Comparison of ENCODE assay signal across 8 cellular contexts in genomic region chr7:108109216-108109908, GRCh38. TPM values are rescaled to one million over a fixed set of nuclear protein-coding genes. Genes with fewer than 3 reads are reported as not detected.
A peak's percentile ranks its signal among the peaks of the same experiment; 100 is the strongest.
DNase-seq lines count a peak whose midpoint lies in the region; FAIRE-seq and TF ChIP-seq lines count a peak whose summit lies in the region.

No MANE protein-coding gene starts in this region.

- TF ChIP-seq CTCF in 22Rv1 (IDR thresholded peaks at IDR 0.05), result peak; percentile 81
- TF ChIP-seq CTCF in GM06990 (IDR thresholded peaks at IDR 0.05; ENCODE audit: insufficient read depth, low read length, poor library complexity, severe bottlenecking), result peak; percentile 62
- TF ChIP-seq CTCF in HL-60 (IDR thresholded peaks at IDR 0.05; ENCODE audit: insufficient read depth, low read length), result peak; percentile 52
- peak; percentile 47 for TF ChIP-seq CTCF in kidney (IDR thresholded peaks at IDR 0.05; ENCODE audit: borderline replicate concordance, extremely low read depth, insufficient read depth)
- TF ChIP-seq CTCF in tibial artery (IDR thresholded peaks at IDR 0.05), result no peak

- intact Hi-C loops in kidney (cut with DNase I), result no loop called here
- intact Hi-C loops in tibial artery (cut with DNase I; ENCODE audit: low total_unique reads), result no loop called here

- H3K4me1 ChIP-seq in kidney (ENCODE audit: control insufficient read depth in 1 of 2, insufficient read depth in 1 of 2, low read depth in 1 of 2, low read length in 2 of 2) (peaks cover 3 to 11% of the 10 kb centered on the region in 2 donors), tibial artery (no peaks in the 10 kb centered on the region)

- H3K27me3 ChIP-seq in GM06990 (replicated peaks; ENCODE audit: control insufficient read depth, insufficient read depth, low read length), result no peaks in the 10 kb centered on the region
- H3K27me3 ChIP-seq in HL-60 (ENCODE audit: insufficient read depth, poor library complexity, severe bottlenecking), result no peaks in the 10 kb centered on the region
- H3K27me3 ChIP-seq in tibial artery, result no peaks in the 10 kb centered on the region

- DNase-seq in GM06990 (ENCODE audit: extremely low read depth, insufficient read length) (no peak), HL-60 (ENCODE audit: low read depth in 1 of 2, low spot score in 1 of 2) (peak in 1 of 2 experiments; percentile 35), SW480 (ENCODE audit: low spot score) (peak; percentile 35), kidney (no peak), tibial artery (no peak), ureter (ENCODE audit: low spot score) (no peak), GM19238 (ENCODE audit: insufficient read length, low spot score) (no peak)

- no peaks in the 10 kb centered on the region for H3K9me3 ChIP-seq in kidney (ENCODE audit: control insufficient read depth in 1 of 2, low read length in 2 of 2)
- no peaks in the 10 kb centered on the region for H3K9me3 ChIP-seq in tibial artery

- H3K36me3 ChIP-seq in GM06990 (ENCODE audit: control insufficient read depth, insufficient read depth, low read length), result no peaks in the 10 kb centered on the region
- H3K36me3 ChIP-seq in kidney (ENCODE audit: control insufficient read depth in 1 of 2, insufficient read depth in 2 of 2, low read length in 2 of 2), result no peaks in the 10 kb centered on the region
- H3K36me3 ChIP-seq in tibial artery, result no peaks in the 10 kb centered on the region

- H3K27ac ChIP-seq in 22Rv1, result no peak overlapping the region
- H3K27ac ChIP-seq in HL-60 (replicated peaks), result no peak overlapping the region
- no peak overlapping the region for H3K27ac ChIP-seq in kidney (ENCODE audit: low read depth in 2 of 2, low read length in 2 of 2)
- no peak overlapping the region for H3K27ac ChIP-seq in tibial artery

- no peak for FAIRE-seq in kidney (lab: Jason Lieb, UNC)

- H3K4me3 ChIP-seq in GM06990 (replicated peaks; ENCODE audit: low read depth, low read length) (no peak overlapping the region), HL-60 (replicated peaks; ENCODE audit: insufficient read depth, low read length) (no peak overlapping the region), kidney (ENCODE audit: low read length in 2 of 2) (no peak overlapping the region), tibial artery (no peak overlapping the region)

- no peak overlapping the region for H3K9ac ChIP-seq in kidney (ENCODE audit: low read length in 2 of 2)

RNA-seq across cellular contexts. Expression of gene LAMB4, which starts 20.8 kb away (rescaled TPM):
- 1.2 TPM for total RNA-seq in kidney
- polyA plus RNA-seq in kidney (ENCODE audit: insufficient read depth, low read depth, low replicate concordance), result 5.4 TPM
- total RNA-seq in ureter, result not detected

Comparison
In these comparisons a context has a peak if more than half of its experiments do, and no peak if none do; other contexts are left out.
1. CTCF ChIP-seq: peak in 22Rv1 (single experiment), GM06990 (single experiment), HL-60 (single experiment) and kidney (single experiment); none in tibial artery (0 of 2).